In the genomic region with DNA sequence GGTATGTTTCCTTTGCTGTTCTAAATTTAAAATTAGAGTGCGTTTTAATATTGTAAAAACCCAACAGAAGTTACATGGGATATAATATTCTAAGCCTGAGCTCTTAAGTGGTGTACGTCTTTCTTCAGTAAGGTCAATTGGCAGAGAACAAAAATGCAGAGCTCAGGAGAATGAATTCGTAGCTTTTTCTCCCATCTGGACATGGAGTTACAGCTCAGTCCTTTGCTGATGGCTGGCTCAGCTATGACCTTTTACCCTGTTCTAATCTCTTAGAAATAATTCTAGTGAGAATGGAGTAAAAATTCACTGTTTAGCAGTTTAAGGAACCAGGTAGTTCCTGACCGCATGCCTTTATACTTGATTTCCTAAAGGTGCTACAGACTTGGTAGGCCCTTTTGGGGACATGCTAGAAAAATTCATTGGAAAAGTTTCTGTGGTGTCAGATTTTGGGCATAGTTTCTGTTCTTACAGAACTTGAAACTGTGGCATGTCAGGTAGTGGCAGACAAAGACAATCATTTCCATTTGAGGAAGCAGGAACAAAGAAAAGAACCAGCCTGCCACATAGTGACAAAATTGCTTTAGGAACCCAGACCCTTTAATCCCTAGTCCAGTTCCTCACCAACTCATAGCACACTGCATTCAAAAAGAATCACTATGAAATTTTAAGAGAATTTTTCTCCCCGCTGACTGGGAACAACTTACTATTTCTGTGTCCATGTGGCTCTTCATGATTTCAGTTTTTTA, we compare ENCODE assay signal across 13 cellular contexts.
DNase-seq lines count a peak whose midpoint lies in the region; ATAC-seq, FAIRE-seq and TF ChIP-seq lines count a peak whose summit lies in the region.
"Had no signal": no experiment of that assay in that cellular context is flagged by ENCODE, and none has a peak within 500 bp of the region (broad histone marks: within the 10 kb centered on the region; RNA-seq: fewer than 3 reads in every experiment).

No MANE protein-coding gene starts in this region.

- peaks cover 0 to 4% of the 10 kb centered on the region in 2 donors for H3K9me3 Mint-ChIP-seq in effector memory CD8-positive, alpha-beta T cell
- H3K9me3 Mint-ChIP-seq in Calu3 (ENCODE audit: low read depth, unreplicated experiment): peaks cover 3% of the 10 kb centered on the region
- H3K9me3 Mint-ChIP-seq: memory B cell had no signal

- BruUV-seq in Calu3 (replicated peaks; lab: Mats Ljungman, UMichigan): no TSS peak

- H3K27me3 ChIP-seq in WERI-Rb-1 (ENCODE audit: insufficient read depth, low read depth, severe bottlenecking) (no peaks in the 10 kb centered on the region), pancreas (no peaks in the 10 kb centered on the region)

- H3K36me3 ChIP-seq in WERI-Rb-1: no peaks in the 10 kb centered on the region
- H3K36me3 ChIP-seq in pancreas: no peaks in the 10 kb centered on the region

- TF ChIP-seq CTCF in WERI-Rb-1 (IDR thresholded peaks at IDR 0.05; ENCODE audit: low read depth, low read length) (no peak), pancreas (IDR thresholded peaks at IDR 0.05) (no peak), Calu3 (IDR thresholded peaks at IDR 0.05; ENCODE audit: unreplicated experiment) (no peak)

- H3K27ac Mint-ChIP-seq in effector memory CD8-positive, alpha-beta T cell: no peak overlapping the region
- H3K27ac Mint-ChIP-seq in Calu3 (ENCODE audit: unreplicated experiment): no peak overlapping the region
- H3K27ac Mint-ChIP-seq: memory B cell had no signal

- peak overlapping the region; percentile 46 for H3K27ac ChIP-seq in WERI-Rb-1
- peak overlapping the region in 1 of 4 donors; percentile 29 for H3K27ac ChIP-seq in pancreas
- H3K27ac ChIP-seq: KMS-11 had no signal

- CTCF ChIA-PET in Calu3 (lab: Charles Lee): interaction anchor here (0.6 to 0.9 kb wide), 2 partner anchors 96 to 165 kb away, joined by 3 to 4 read pairs; no protein-coding TSS in a partner anchor

- no peak overlapping the region for H3K4me3 Mint-ChIP-seq in effector memory CD8-positive, alpha-beta T cell
- no peak overlapping the region for H3K4me3 Mint-ChIP-seq in Calu3 (ENCODE audit: low read depth, unreplicated experiment)
- H3K4me3 Mint-ChIP-seq: brain, memory B cell had no signal

- no peaks in the 10 kb centered on the region for H3K4me1 Mint-ChIP-seq in effector memory CD8-positive, alpha-beta T cell (ENCODE audit: low read depth in 2 of 2)
- no peaks in the 10 kb centered on the region for H3K4me1 Mint-ChIP-seq in Calu3 (ENCODE audit: low read depth, unreplicated experiment)
- H3K4me1 Mint-ChIP-seq: memory B cell had no signal

- H3K9me3 ChIP-seq in WERI-Rb-1 (ENCODE audit: severe bottlenecking) (no peaks in the 10 kb centered on the region), pancreas (no peaks in the 10 kb centered on the region)

- H3K36me3 Mint-ChIP-seq in effector memory CD8-positive, alpha-beta T cell (ENCODE audit: insufficient read depth): no peaks in the 10 kb centered on the region
- no peaks in the 10 kb centered on the region for H3K36me3 Mint-ChIP-seq in Calu3 (ENCODE audit: insufficient read depth, unreplicated experiment)
- H3K36me3 Mint-ChIP-seq: brain, memory B cell had no signal

- H3K4me3 ChIP-seq in WERI-Rb-1 (ENCODE audit: low read depth, low read length) (no peak overlapping the region), pancreas (no peak overlapping the region)

- intact Hi-C loops in pancreas (cut with DNase I) (no loop called here), Calu3 (cut with micrococcal nuclease; ENCODE audit: unreplicated experiment) (no loop called here)

- ATAC-seq in GM18909 (IDR thresholded peaks at IDR 0.05; ENCODE audit: poor library complexity, unreplicated experiment) (peak; percentile 56), HG02884 (IDR thresholded peaks at IDR 0.05; ENCODE audit: unreplicated experiment) (peak; percentile 60), pancreas (peak; percentile 77 to 96 (median 88))
- no peak for ATAC-seq in effector memory CD8-positive, alpha-beta T cell (replicated peaks)

- H3K4me1 ChIP-seq in pancreas: peaks cover 0 to 9% (median 0%) of the 10 kb centered on the region in 3 donors

- no peak for DNase-seq in WERI-Rb-1
- DNase-seq in pancreas: no peak
- no peak for DNase-seq in activated CD8-positive, alpha-beta memory T cell treated with anti-CD3 and anti-CD28 coated beads for 24 hours
- no peak for DNase-seq in effector memory CD8-positive, alpha-beta T cell
- DNase-seq in Calu3: no peak
- DNase-seq: effector CD4-positive, alpha-beta T cell; EL; occipital lobe had no signal

- no peaks in the 10 kb centered on the region for H3K27me3 Mint-ChIP-seq in effector memory CD8-positive, alpha-beta T cell
- no peaks in the 10 kb centered on the region for H3K27me3 Mint-ChIP-seq in Calu3 (ENCODE audit: unreplicated experiment)
- H3K27me3 Mint-ChIP-seq: brain, memory B cell had no signal

- WGBS in pancreas, 2 donors: 70 to 76% methylated on average over 5 of the region's 5 CpGs

- FAIRE-seq in pancreas (lab: Jason Lieb, UNC): no peak
